17 cellular contexts compared by ENCODE assay signal in the genomic region with DNA sequence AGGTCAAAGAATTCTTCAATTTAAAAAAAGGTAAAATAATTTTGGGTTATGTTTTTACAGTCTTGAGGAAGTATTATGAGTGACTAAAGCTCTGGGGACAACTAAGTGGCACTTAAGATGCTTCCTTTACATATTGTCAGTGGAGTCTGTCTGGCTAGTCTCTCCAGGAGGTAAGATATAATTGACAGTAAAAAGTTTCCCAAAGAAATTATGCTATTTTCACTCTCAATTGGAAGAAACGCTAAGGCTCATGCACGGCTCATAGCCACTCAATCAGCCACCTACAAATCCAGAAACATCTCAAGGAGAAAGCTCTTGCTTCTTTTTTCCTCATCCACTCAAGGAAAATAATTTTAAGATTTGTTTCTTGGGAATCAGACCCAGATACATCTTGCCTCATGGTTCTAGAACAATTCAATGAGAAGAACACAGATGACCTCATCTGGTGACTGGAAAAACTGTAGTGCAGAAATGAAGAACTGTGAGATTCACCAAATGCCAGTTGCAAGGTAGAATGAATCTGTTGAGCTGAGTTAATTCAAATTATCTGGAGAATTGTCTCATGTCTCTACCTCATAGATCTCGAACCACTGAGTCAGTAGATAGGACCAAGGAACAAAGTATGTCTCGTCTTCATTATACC.
A peak's percentile ranks its signal among the peaks of the same experiment; 100 is the strongest.
DNase-seq lines count a peak whose midpoint lies in the region; ATAC-seq, FAIRE-seq and TF ChIP-seq lines count a peak whose summit lies in the region.
"Had no signal": no experiment of that assay in that cellular context is flagged by ENCODE, and none has a peak within 500 bp of the region (broad histone marks: within the 10 kb centered on the region; RNA-seq: fewer than 3 reads in every experiment).

No MANE protein-coding gene starts in this region.

- H4K20me1 ChIP-seq in IMR-90 (ENCODE audit: insufficient read depth, low read length) (no peaks in the 10 kb centered on the region), hepatocyte (ENCODE audit: insufficient read depth, poor library complexity, severe bottlenecking) (no peaks in the 10 kb centered on the region)

- H3K9me3 ChIP-seq in AG04450 (ENCODE audit: control insufficient read depth, insufficient read depth, low read length) (no peaks in the 10 kb centered on the region), IMR-90 (ENCODE audit: control insufficient read depth, insufficient read depth, low read length) (no peaks in the 10 kb centered on the region), hepatocyte (ENCODE audit: low read depth) (no peaks in the 10 kb centered on the region)
- H3K9me3 ChIP-seq in CD8-positive, alpha-beta T cell (ENCODE audit: low read length), result no peaks in the 10 kb centered on the region
- H3K9me3 ChIP-seq: right atrium auricular region, tibial artery had no signal

- H3K79me1 ChIP-seq in IMR-90 (ENCODE audit: low read depth in 1 of 2, low read length in 2 of 2), result no peaks in the 10 kb centered on the region

- no peak overlapping the region for H2BK120ac ChIP-seq in IMR-90 (ENCODE audit: low read depth, low read length)

- H2AFZ ChIP-seq in IMR-90 (replicated peaks; ENCODE audit: low read length, poor library complexity) (no peak overlapping the region), hepatocyte (no peak overlapping the region)

- H3K4me3 Mint-ChIP-seq in CD8-positive, alpha-beta T cell, result no peak overlapping the region
- H3K4me3 Mint-ChIP-seq: activated CD8-positive, alpha-beta T cell treated with anti-CD3 and anti-CD28 coated beads for 36 hours; dendritic cell treated with granulocyte-macrophage colony-stimulating factor and Interleukin-4, amounts not matched to agents 40 ng/mL and 50 ng/mL, for 4 days; GM23338; IgD-negative memory B cell; natural killer cell had no signal

- intact Hi-C loops in IMR-90 (cut with micrococcal nuclease), result loop anchor here (2.0 kb wide), 2 partner anchors 346 to 364 kb away; no protein-coding TSS in a partner anchor
- intact Hi-C loops in CD8-positive, alpha-beta T cell (cut with DNase I, micrococcal nuclease), result no loop called here

- H3K4me3 ChIP-seq in AG04450 (ENCODE audit: low read depth, low read length), result no peak overlapping the region
- H3K4me3 ChIP-seq in IMR-90 (ENCODE audit: insufficient read depth, low read depth, low read length), result no peak overlapping the region
- H3K4me3 ChIP-seq in bronchial epithelial cell (ENCODE audit: low read depth, low read length), result no peak overlapping the region
- H3K4me3 ChIP-seq in hepatocyte, result no peak overlapping the region
- H3K4me3 ChIP-seq in CD8-positive, alpha-beta T cell (ENCODE audit: low read depth, low read length), result no peak overlapping the region
- H3K4me3 ChIP-seq: GM23338, right atrium auricular region, tibial artery had no signal

- DNase-seq in AG04450 (ENCODE audit: low read depth, low spot score) (no peak), IMR-90 (peak; percentile 2), bronchial epithelial cell (ENCODE audit: low read depth) (no peak), hepatocyte (ENCODE audit: low spot score) (no peak), GM10248 (ENCODE audit: extremely low spot score) (no peak)
- no peak for DNase-seq in CD8-positive, alpha-beta T cell
- DNase-seq: activated CD8-positive, alpha-beta T cell treated with anti-CD3 and anti-CD28 coated beads for 36 hours; natural killer cell; NCI-H1092 treated with DMSO at 0.1 percent for 48 hours; tibial artery; WERI-Rb-1 had no signal

- peaks cover 3% of the 10 kb centered on the region for H3K9me3 Mint-ChIP-seq in CD8-positive, alpha-beta T cell
- H3K9me3 Mint-ChIP-seq: activated CD8-positive, alpha-beta T cell treated with anti-CD3 and anti-CD28 coated beads for 36 hours; dendritic cell treated with granulocyte-macrophage colony-stimulating factor and Interleukin-4, amounts not matched to agents 40 ng/mL and 50 ng/mL, for 4 days; GM23338 had no signal

- no peak overlapping the region for H2BK15ac ChIP-seq in IMR-90 (ENCODE audit: low read depth, low read length)

- H3K36me3 ChIP-seq in IMR-90 (ENCODE audit: control insufficient read depth, insufficient read depth, low read length) (no peaks in the 10 kb centered on the region), bronchial epithelial cell (ENCODE audit: control insufficient read depth, insufficient read depth, low read length) (no peaks in the 10 kb centered on the region), hepatocyte (replicated peaks; ENCODE audit: insufficient read depth, low read depth) (no peaks in the 10 kb centered on the region)
- H3K36me3 ChIP-seq in CD8-positive, alpha-beta T cell (ENCODE audit: insufficient read depth, low read length), result no peaks in the 10 kb centered on the region
- H3K36me3 ChIP-seq: right atrium auricular region, tibial artery, WERI-Rb-1 had no signal

- no CpG with 5 or more reads among the region's 4 CpGs for WGBS in IMR-90 (ENCODE audit: extremely low coverage in 2 of 2, insufficient read length in 1 of 2), 2 experiments
- WGBS in hepatocyte (ENCODE audit: low lambda C conversion rate, missing lambda C conversion rate), result 86% methylated on average over 4 of the region's 4 CpGs

- H3K9me1 ChIP-seq in IMR-90 (ENCODE audit: insufficient read depth, low read length), result no peaks in the 10 kb centered on the region

- peak; percentile 37 for TF ChIP-seq RAD21 in IMR-90 (IDR thresholded peaks at IDR 0.05; ENCODE audit: low read length)

- H3K27ac Mint-ChIP-seq in CD8-positive, alpha-beta T cell, result no peak overlapping the region
- H3K27ac Mint-ChIP-seq: activated CD8-positive, alpha-beta T cell treated with anti-CD3 and anti-CD28 coated beads for 36 hours; dendritic cell treated with granulocyte-macrophage colony-stimulating factor and Interleukin-4, amounts not matched to agents 40 ng/mL and 50 ng/mL, for 4 days; GM23338; IgD-negative memory B cell; natural killer cell had no signal

- H3K4ac ChIP-seq in IMR-90 (ENCODE audit: low read depth, low read length), result no peak overlapping the region

- no peak overlapping the region for H2AK9ac ChIP-seq in IMR-90 (replicated peaks; ENCODE audit: low read depth, low read length, poor library complexity)

- H3K9me2 ChIP-seq in hepatocyte (replicated peaks; ENCODE audit: insufficient read depth), result no peaks in the 10 kb centered on the region

- BruUV-seq in IMR-90 (replicated peaks; lab: Mats Ljungman, UMichigan), result no TSS peak

- H3K4me1 ChIP-seq in IMR-90 (ENCODE audit: control insufficient read depth, insufficient read depth, low read length) (no peaks in the 10 kb centered on the region), hepatocyte (ENCODE audit: insufficient read depth) (no peaks in the 10 kb centered on the region)
- no peaks in the 10 kb centered on the region for H3K4me1 ChIP-seq in CD8-positive, alpha-beta T cell (ENCODE audit: insufficient read depth, low read length)
- H3K4me1 ChIP-seq: right atrium auricular region, tibial artery had no signal

- H3K27me3 ChIP-seq in AG04450 (ENCODE audit: control insufficient read depth, insufficient read depth, low read length) (no peaks in the 10 kb centered on the region), IMR-90 (ENCODE audit: control insufficient read depth, insufficient read depth, low read length) (no peaks in the 10 kb centered on the region), bronchial epithelial cell (ENCODE audit: control insufficient read depth, insufficient read depth, low read length) (no peaks in the 10 kb centered on the region), hepatocyte (no peaks in the 10 kb centered on the region)
- H3K27me3 ChIP-seq in CD8-positive, alpha-beta T cell (ENCODE audit: insufficient read depth, low read length), result no peaks in the 10 kb centered on the region
- H3K27me3 ChIP-seq: right atrium auricular region, tibial artery had no signal

- POLR2A ChIA-PET in AG04450 (lab: Yijun Ruan, JAX) (no interaction called here), IMR-90 (lab: Charles Lee; ENCODE audit: unreplicated experiment) (no interaction called here), GM10248 (lab: Yijun Ruan, JAX) (no interaction called here)
- POLR2A ChIA-PET in CD8-positive, alpha-beta T cell (lab: Charles Lee), result no interaction called here

- no peak overlapping the region for H2AK5ac ChIP-seq in IMR-90 (ENCODE audit: low read depth, low read length)

- H3K36me3 Mint-ChIP-seq in CD8-positive, alpha-beta T cell, result no peaks in the 10 kb centered on the region
- H3K36me3 Mint-ChIP-seq: IgD-negative memory B cell, natural killer cell had no signal

- no peak for TF ChIP-seq POLR2A in IMR-90 (IDR thresholded peaks at IDR 0.05; ENCODE audit: low read depth, low read length)

- H3K14ac ChIP-seq in IMR-90 (replicated peaks; ENCODE audit: low read depth, low read length), result no peak overlapping the region

- H3K56ac ChIP-seq in IMR-90 (ENCODE audit: extremely low read depth, insufficient read depth, low read length), result no peak overlapping the region

- H3K27me3 Mint-ChIP-seq in CD8-positive, alpha-beta T cell (ENCODE audit: low read depth), result no peaks in the 10 kb centered on the region
- H3K27me3 Mint-ChIP-seq: activated CD8-positive, alpha-beta T cell treated with anti-CD3 and anti-CD28 coated beads for 36 hours; dendritic cell treated with granulocyte-macrophage colony-stimulating factor and Interleukin-4, amounts not matched to agents 40 ng/mL and 50 ng/mL, for 4 days; IgD-negative memory B cell had no signal

- H3K4me2 ChIP-seq in IMR-90 (ENCODE audit: low read depth, low read length) (no peak overlapping the region), hepatocyte (no peak overlapping the region)
- H3K4me2 ChIP-seq: GM23338 had no signal

- in situ Hi-C loops in IMR-90 (cut with MboI; ENCODE audit: low sequenced_read_pairs), result no loop called here

- no peak overlapping the region for H3K23ac ChIP-seq in IMR-90 (ENCODE audit: low read depth, low read length)

- no peak overlapping the region for H3K27ac ChIP-seq in AG04450 (ENCODE audit: low read depth, low read length)
- H3K27ac ChIP-seq in IMR-90 (ENCODE audit: insufficient read depth, low read length), result no peak overlapping the region
- H3K27ac ChIP-seq in hepatocyte, result no peak overlapping the region
- H3K27ac ChIP-seq in CD8-positive, alpha-beta T cell (ENCODE audit: low read depth, low read length), result no peak overlapping the region
- H3K27ac ChIP-seq: right atrium auricular region, tibial artery, WERI-Rb-1 had no signal

- no peak overlapping the region for H2BK20ac ChIP-seq in IMR-90 (ENCODE audit: low read depth, low read length)

- no peaks in the 10 kb centered on the region for H3K4me1 Mint-ChIP-seq in CD8-positive, alpha-beta T cell (ENCODE audit: low read depth)
- H3K4me1 Mint-ChIP-seq: GM23338, IgD-negative memory B cell, natural killer cell had no signal

- H4K5ac ChIP-seq in IMR-90 (ENCODE audit: low read depth, low read length), result no peak overlapping the region

- dilution Hi-C loops in IMR-90 (cut with HindIII; ENCODE audit: low sequenced_read_pairs, unreplicated experiment), result no loop called here

- peak; percentile 15; the same call in 1 of the 2 replicates for TF ChIP-seq CTCF in AG04450 (IDR thresholded peaks at IDR 0.05; ENCODE audit: low read depth, low read length)
- peak; percentile 26; the same call in 1 of the 2 replicates for TF ChIP-seq CTCF in IMR-90 (conservative IDR thresholded peaks at IDR 0.05; ENCODE audit: low read depth, low read length)
- peak; percentile 5 for TF ChIP-seq CTCF in bronchial epithelial cell (IDR thresholded peaks at IDR 0.05; ENCODE audit: insufficient read depth, low read length, severe bottlenecking)
- peak; percentile 16 for TF ChIP-seq CTCF in hepatocyte (IDR thresholded peaks at IDR 0.05; ENCODE audit: poor library complexity)
- TF ChIP-seq CTCF in GM10248 (IDR thresholded peaks at IDR 0.05; ENCODE audit: control extremely low read depth, extremely low read depth, low read depth, missing control alignments), result no peak
- TF ChIP-seq CTCF in CD8-positive, alpha-beta T cell (IDR thresholded peaks at IDR 0.05), result no peak

- H3K79me2 ChIP-seq in hepatocyte, result no peaks in the 10 kb centered on the region

- no peak overlapping the region for H3K9ac ChIP-seq in IMR-90 (ENCODE audit: low read depth, low read length)

- no peak overlapping the region for H4K91ac ChIP-seq in IMR-90 (ENCODE audit: insufficient read depth, low read depth, low read length)

- H2BK5ac ChIP-seq in IMR-90 (ENCODE audit: low read depth, low read length, poor library complexity, severe bottlenecking), result no peak overlapping the region

- FAIRE-seq in bronchial epithelial cell (lab: Jason Lieb, UNC), result no peak

- ATAC-seq in IMR-90 (ENCODE audit: low read depth) (no peak), HG02981 (IDR thresholded peaks at IDR 0.05; ENCODE audit: unreplicated experiment) (no peak), GM21367 (IDR thresholded peaks at IDR 0.05; ENCODE audit: unreplicated experiment) (no peak)
- no peak for ATAC-seq in CD8-positive, alpha-beta T cell
- ATAC-seq: activated CD8-positive, alpha-beta T cell treated with anti-CD3 and anti-CD28 coated beads for 36 hours; GM23338; natural killer cell had no signal

- CTCF ChIA-PET in AG04450 (lab: Charles Lee) (interaction anchor here (0.8 to 4.3 kb wide), 8 partner anchors 12 to 440 kb away, joined by 3 to 19 read pairs (median 4); no protein-coding TSS in a partner anchor), IMR-90 (lab: Yijun Ruan, JAX) (interaction anchor here (0.6 to 1.0 kb wide), 2 partner anchors 9 to 293 kb away, joined by 3 to 4 read pairs; no protein-coding TSS in a partner anchor), GM10248 (lab: Yijun Ruan, JAX) (no interaction called here)
- CTCF ChIA-PET in CD8-positive, alpha-beta T cell (lab: Charles Lee), result interaction anchor here (1.0 kb wide), 1 partner anchor 12 kb away, joined by 3 read pairs; no protein-coding TSS in a partner anchor

- H4K8ac ChIP-seq in IMR-90 (ENCODE audit: low read depth in 2 of 2, low read length in 2 of 2), result no peak overlapping the region

- no peak overlapping the region for H3K18ac ChIP-seq in IMR-90 (ENCODE audit: low read depth, low read length)

Comparison
In these comparisons a context has a peak if more than half of its experiments do, and no peak if none do; other contexts are left out.
1. CTCF ChIP-seq: peak in AG04450 (single experiment), IMR-90 (single experiment), bronchial epithelial cell (single experiment) and hepatocyte (single experiment); none in GM10248 (single experiment) and CD8-positive, alpha-beta T cell (single experiment).